ENCODE assay signal across 8 cellular contexts in the genomic region with DNA sequence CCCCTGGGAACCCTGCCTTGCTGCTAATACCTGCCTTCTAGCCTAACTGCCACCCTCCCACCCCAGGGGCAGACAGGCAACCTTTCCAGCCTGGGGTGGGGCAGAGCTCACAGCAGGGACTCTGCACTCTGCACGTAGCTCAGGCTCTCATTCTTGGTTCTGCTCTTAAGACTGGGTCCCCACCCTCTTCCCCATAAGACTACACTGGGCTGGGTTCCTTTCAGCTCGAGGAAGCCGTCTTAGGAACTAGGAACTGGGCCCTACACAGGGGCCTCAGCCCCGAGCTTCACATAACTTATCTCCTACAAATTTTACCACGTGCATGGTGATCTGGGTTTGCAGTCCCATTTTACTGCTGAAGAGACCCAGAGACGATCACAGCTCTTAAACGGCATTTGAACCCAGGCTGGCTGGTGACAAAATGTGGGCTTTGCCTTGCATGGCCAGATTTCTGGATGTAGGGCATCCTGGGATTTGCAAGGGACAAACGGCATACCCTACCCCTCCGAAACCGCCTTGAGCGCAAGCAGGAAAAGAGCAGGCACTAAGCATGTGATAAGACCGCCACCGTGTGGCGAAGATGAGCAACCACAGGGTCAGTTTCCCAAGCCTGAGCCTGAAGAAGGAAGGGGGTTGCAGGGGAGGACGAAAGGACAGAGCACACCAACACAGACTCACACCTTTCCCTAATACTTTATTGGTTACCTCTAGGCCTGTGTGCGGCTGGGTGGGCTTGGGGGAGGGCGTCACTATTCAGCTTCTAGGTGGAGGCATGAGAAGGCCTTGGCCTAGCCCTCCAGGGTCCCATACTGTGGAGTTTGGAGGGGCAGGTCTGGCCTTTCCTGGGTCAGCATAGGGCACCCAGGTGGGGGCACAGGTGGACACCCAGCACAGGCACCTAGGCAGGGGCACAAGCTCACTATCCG. TPM values are rescaled to one million over a fixed set of nuclear protein-coding genes. Genes with fewer than 3 reads are reported as not detected.
A peak's percentile ranks its signal among the peaks of the same experiment; 100 is the strongest.
DNase-seq lines count a peak whose midpoint lies in the region; ATAC-seq and TF ChIP-seq lines count a peak whose summit lies in the region.

No MANE protein-coding gene starts in this region.

- H3K36me3 ChIP-seq in lung (ENCODE audit: control insufficient read depth in 2 of 2, insufficient read depth in 2 of 2, low read length in 2 of 2): peaks cover 0 to 10% of the 10 kb centered on the region in 2 donors

- peaks cover 85% of the 10 kb centered on the region for H3K36me3 Mint-ChIP-seq in stimulated activated effector memory CD8-positive, alpha-beta T cell treated with anti-CD3 and anti-CD28 coated beads, Interleukin-12 subunit alpha, Interleukin-12 subunit beta, amount 100 ng/mL, for 72 hours

- no peaks in the 10 kb centered on the region for H3K9me3 Mint-ChIP-seq in stimulated activated effector memory CD8-positive, alpha-beta T cell treated with anti-CD3 and anti-CD28 coated beads, Interleukin-12 subunit alpha, Interleukin-12 subunit beta, amount 100 ng/mL, for 72 hours

- peak; percentile 95 for TF ChIP-seq CTCF in AG10803 (conservative IDR thresholded peaks at IDR 0.05; ENCODE audit: low read length)
- TF ChIP-seq CTCF in lung (IDR thresholded peaks at IDR 0.05; ENCODE audit: control extremely low read depth, extremely low read depth): peak; percentile 99

- peak overlapping the region; percentile 98 for H3K4me3 Mint-ChIP-seq in stimulated activated effector memory CD8-positive, alpha-beta T cell treated with anti-CD3 and anti-CD28 coated beads, Interleukin-12 subunit alpha, Interleukin-12 subunit beta, amount 100 ng/mL, for 72 hours

- WGBS in lung, 2 donors: 8 to 11% methylated on average over 18 of the region's 18 CpGs

- H3K4me3 ChIP-seq in AG10803 (ENCODE audit: low read length): no peak overlapping the region
- no peak overlapping the region for H3K4me3 ChIP-seq in lung

- peaks cover 0 to 5% of the 10 kb centered on the region in 2 donors for H3K4me1 ChIP-seq in lung (ENCODE audit: control insufficient read depth in 2 of 2, insufficient read depth in 2 of 2, low read length in 2 of 2)

- no peaks in the 10 kb centered on the region for H3K9me3 ChIP-seq in lung (ENCODE audit: control insufficient read depth in 2 of 2, insufficient read depth in 1 of 2, low read length in 1 of 2)

- peak overlapping the region; percentile 83 for H3K27ac Mint-ChIP-seq in stimulated activated effector memory CD8-positive, alpha-beta T cell treated with anti-CD3 and anti-CD28 coated beads, Interleukin-12 subunit alpha, Interleukin-12 subunit beta, amount 100 ng/mL, for 72 hours

- H3K27me3 ChIP-seq in lung (ENCODE audit: control insufficient read depth, insufficient read depth): no peaks in the 10 kb centered on the region

- no peak for ATAC-seq in lung (ENCODE audit: insufficient read depth, low FRiP score)
- no peak for ATAC-seq in stimulated activated effector memory CD8-positive, alpha-beta T cell treated with anti-CD3 and anti-CD28 coated beads, Interleukin-12 subunit alpha, Interleukin-12 subunit beta, amount 100 ng/mL, for 72 hours
- no peak for ATAC-seq in GM18861 (IDR thresholded peaks at IDR 0.05; ENCODE audit: unreplicated experiment)

- H3K4me1 Mint-ChIP-seq in stimulated activated effector memory CD8-positive, alpha-beta T cell treated with anti-CD3 and anti-CD28 coated beads, Interleukin-12 subunit alpha, Interleukin-12 subunit beta, amount 100 ng/mL, for 72 hours: peaks cover 30% of the 10 kb centered on the region

- DNase-seq in AG10803 (ENCODE audit: low read depth): peak; percentile 72
- DNase-seq in HCEC 1CT: peak; percentile 76
- DNase-seq in NCI-H748 treated with DMSO at 0.1 percent for 48 hours (lab: John Stamatoyannopoulos, UW): peak; percentile 54
- DNase-seq in activated CD4-positive, alpha-beta T cell treated with anti-CD3 and anti-CD28 coated beads, Interleukin-2, amount 50 U/mL, for 4 hours: peak; percentile 66 to 70
- peak; percentile 87 for DNase-seq in ecto neural progenitor cell (ENCODE audit: low spot score)
- peak; percentile 75 for DNase-seq in lung (ENCODE audit: low spot score)
- peak; percentile 67 to 89 for DNase-seq in stimulated activated effector memory CD8-positive, alpha-beta T cell treated with anti-CD3 and anti-CD28 coated beads, Interleukin-12 subunit alpha, Interleukin-12 subunit beta, amount 100 ng/mL, for 72 hours (ENCODE audit: low spot score in 2 of 2)

- peak overlapping the region in 1 of 2 donors; percentile 12 for H3K27ac ChIP-seq in lung (ENCODE audit: low read depth in 1 of 2, low read length in 1 of 2)

RNA-seq across cellular contexts. Expression of gene JUNB, which starts 5.1 kb away (rescaled TPM):
- total RNA-seq in lung: 100 to 1,000 TPM; 121 to 205 TPM
- 100 to 1,000 TPM; 111 to 689 TPM for polyA plus RNA-seq in lung

RNA-seq across cellular contexts. Expression of gene PRDX2, which starts 5.2 kb away (rescaled TPM):
- 100 to 1,000 TPM; 166 to 196 TPM for total RNA-seq in lung
- polyA plus RNA-seq in lung: 100 to 1,000 TPM; 132 to 181 TPM

RNA-seq across cellular contexts. Expression of gene THSD8, which starts 5.5 kb away (rescaled TPM):
- 1 to 10 TPM; 1.8 to 2.2 TPM for total RNA-seq in lung
- 1 to 10 TPM in 1 of 2 donors, under 1 TPM in 1; 0.10 to 6.2 TPM for polyA plus RNA-seq in lung

RNA-seq across cellular contexts. Expression of gene RNASEH2A, which starts 10.0 kb away (rescaled TPM):
- 10 to 100 TPM in 1 of 2 donors, 1 to 10 TPM in 1; 7.5 to 16.1 TPM for total RNA-seq in lung
- polyA plus RNA-seq in lung: 10 to 100 TPM in 1 of 2 donors, 1 to 10 TPM in 1; 7.3 to 11.1 TPM

RNA-seq across cellular contexts. Expression of gene HOOK2, which starts 21.1 kb away (rescaled TPM):
- 10 to 100 TPM; 46.9 to 67.4 TPM for total RNA-seq in lung
- polyA plus RNA-seq in lung: 10 to 100 TPM; 39.8 to 54.3 TPM
